24 cellular contexts compared by ENCODE assay signal in the genomic region with DNA sequence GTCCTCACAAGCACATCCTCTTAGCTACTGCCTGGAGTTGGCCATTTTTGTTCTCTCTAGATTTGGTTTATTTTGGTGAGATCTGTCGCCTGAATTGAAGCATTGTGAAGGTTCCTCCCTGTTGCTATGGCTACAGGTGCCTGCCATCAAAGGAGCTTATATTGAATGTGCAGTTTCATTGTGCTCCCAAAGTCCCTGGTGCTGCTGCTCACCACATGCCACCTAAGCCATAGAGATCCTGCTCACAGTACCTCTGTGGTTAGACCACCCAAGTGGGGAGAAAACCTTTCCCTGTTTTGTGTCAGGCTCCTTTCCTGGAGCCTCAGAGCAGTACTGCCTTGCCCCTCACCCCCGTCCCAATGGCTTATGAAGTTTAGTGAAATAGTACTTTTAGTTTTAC.
DNase-seq lines count a peak whose midpoint lies in the region; ATAC-seq lines count a peak whose summit lies in the region.
"Had no signal": no experiment of that assay in that cellular context is flagged by ENCODE, and none has a peak within 500 bp of the region (broad histone marks: within the 10 kb centered on the region; RNA-seq: fewer than 3 reads in every experiment).

No MANE protein-coding gene starts in this region.

- ATAC-seq in GM21367 (IDR thresholded peaks at IDR 0.05; ENCODE audit: unreplicated experiment) (no peak), left lobe of liver (no peak)
- ATAC-seq: CD8-positive, alpha-beta T cell; PC-3; T-helper 17 cell had no signal

- DNase-seq in COLO829 (ENCODE audit: low spot score), result peak; percentile 74
- peak; percentile 24 for DNase-seq in HT1080 (ENCODE audit: low read depth)
- DNase-seq in SW480 (ENCODE audit: low spot score), result peak; percentile 6
- peak; percentile 41 for DNase-seq in pons (ENCODE audit: low spot score)
- DNase-seq in cerebellum (ENCODE audit: low spot score), result no peak
- no peak for DNase-seq in left lobe of liver (ENCODE audit: low spot score)
- DNase-seq: CD8-positive, alpha-beta T cell; DMS 273 treated with DMSO at 0.1 percent for 48 hours; DND-41; GM23248; H9; HFFc6; NCI-H1048; NCI-H1417 treated with DMSO at 0.1 percent for 48 hours; NCI-H1694 treated with DMSO at 0.1 percent for 48 hours; NCI-H2081; NCI-H82; NK-92 treated with Interleukin-12 subunit alpha and Interleukin-12 subunit beta, amount 100 ng/mL, for 24 hours; PC-3; Right ventricle myocardium superior; RPMI8226; SW 1271; T-helper 17 cell had no signal

Comparison
In these comparisons a context has a peak if more than half of its experiments do, and no peak if none do; other contexts are left out.
1. DNase-seq: peak in COLO829 (single experiment), HT1080 (single experiment), SW480 (single experiment) and pons (single experiment); none in cerebellum (single experiment) and left lobe of liver (single experiment).